Comparison of ENCODE assay signal across 8 cellular contexts in genomic region chr17:59846391-59847165, GRCh38. TPM values are rescaled to one million over a fixed set of nuclear protein-coding genes. Genes with fewer than 3 reads are reported as not detected.
DNase-seq lines count a peak whose midpoint lies in the region; ATAC-seq and TF ChIP-seq lines count a peak whose summit lies in the region.

No MANE protein-coding gene starts in this region.

- BruUV-seq in mammary epithelial cell (replicated peaks; lab: Mats Ljungman, UMichigan): no TSS peak

- POLR2A ChIA-PET in activated CD4-positive, alpha-beta T cell treated with anti-CD3 and anti-CD28 coated beads, Interleukin-2, amount 10 ng/mL, durations not matched to agents 7 days and 5 days (lab: Charles Lee): interaction anchor here (0.5 to 0.8 kb wide), 5 partner anchors 9 to 159 kb away, joined by 3 to 7 read pairs (median 3); no protein-coding TSS in a partner anchor

- H2AFZ ChIP-seq in mammary epithelial cell (ENCODE audit: low read depth, low read length): peak overlapping the region; percentile 9

- ATAC-seq in HG02642 (IDR thresholded peaks at IDR 0.05; ENCODE audit: poor library complexity, unreplicated experiment): peak; percentile 41
- peak; percentile 9 to 56 (median 32) for ATAC-seq in right lobe of liver

- H3K9me3 ChIP-seq in mammary epithelial cell (replicated peaks; ENCODE audit: insufficient read depth, low read length) (no peaks in the 10 kb centered on the region), right lobe of liver (no peaks in the 10 kb centered on the region), transverse colon (no peaks in the 10 kb centered on the region)

- TF ChIP-seq CTCF in mammary epithelial cell (conservative IDR thresholded peaks at IDR 0.05 in 1 of 2, IDR thresholded peaks at IDR 0.05 in 1 of 2; ENCODE audit: extremely low read depth in 1 of 2, insufficient read depth in 1 of 2, low read depth in 1 of 2, low read length in 2 of 2) (no peak), right lobe of liver (IDR thresholded peaks at IDR 0.05) (no peak), transverse colon (IDR thresholded peaks at IDR 0.05) (peak in 1 of 5 experiments; percentile 14)

- H3K27me3 ChIP-seq in mammary epithelial cell (ENCODE audit: insufficient read depth, low read length): no peaks in the 10 kb centered on the region
- no peaks in the 10 kb centered on the region for H3K27me3 ChIP-seq in right lobe of liver
- no peaks in the 10 kb centered on the region for H3K27me3 ChIP-seq in transverse colon

- 6% methylated on average over 4 of the region's 7 CpGs for WGBS in mammary epithelial cell (ENCODE audit: low coverage, missing lambda C conversion rate)
- 14% methylated on average over 7 of the region's 7 CpGs for WGBS in right lobe of liver (ENCODE audit: insufficient coverage, low coverage, low lambda C conversion rate, missing lambda C conversion rate)
- 7 to 24% methylated on average over 4 to 7 of the region's 7 CpGs for WGBS in transverse colon (ENCODE audit: low coverage in 1 of 2), 2 donors

- peak overlapping the region in 1 of 3 experiments; percentile 11 for H3K4me3 ChIP-seq in mammary epithelial cell (replicated peaks in 1 of 3; ENCODE audit: insufficient read depth in 1 of 3, low read depth in 2 of 3, low read length in 3 of 3)
- peak overlapping the region in 2 of 3 donors; percentile 9 to 20 for H3K4me3 ChIP-seq in right lobe of liver
- peak overlapping the region in 1 of 4 donors; percentile 10 for H3K4me3 ChIP-seq in transverse colon

- TF ChIP-seq EP300 in transverse colon (IDR thresholded peaks at IDR 0.05; ENCODE audit: low read depth): no peak

- dilution Hi-C loops in mammary epithelial cell (cut with HindIII; ENCODE audit: low sequenced_read_pairs): no loop called here

- H4K20me1 ChIP-seq in mammary epithelial cell (ENCODE audit: insufficient read depth, low read length): no peaks in the 10 kb centered on the region

- peaks cover 27% of the 10 kb centered on the region for H3K36me3 Mint-ChIP-seq in activated CD4-positive, alpha-beta T cell treated with anti-CD3 and anti-CD28 coated beads, Interleukin-2, amount 10 ng/mL, durations not matched to agents 7 days and 5 days (ENCODE audit: low read depth)

- DNase-seq in activated CD4-positive, alpha-beta T cell treated with anti-CD3 and anti-CD28 coated beads, Interleukin-2, amount 10 ng/mL, durations not matched to agents 7 days and 5 days: peak; percentile 31
- DNase-seq in activated CD4-positive, alpha-beta T cell treated with anti-CD3 and anti-CD28 coated beads, Interleukin-2, amount 50 U/mL, for 48 hours: no peak
- DNase-seq in NCI-H748 treated with DMSO at 0.1 percent for 48 hours (lab: John Stamatoyannopoulos, UW) (peak; percentile 68), mammary epithelial cell (peak; percentile 95), right lobe of liver (no peak), transverse colon (peak; percentile 51), GM19240 (ENCODE audit: insufficient read length, low spot score) (no peak)

- CTCF ChIA-PET in activated CD4-positive, alpha-beta T cell treated with anti-CD3 and anti-CD28 coated beads, Interleukin-2, amount 10 ng/mL, durations not matched to agents 7 days and 5 days (lab: Charles Lee): interaction anchor here (0.6 to 1.6 kb wide), 6 partner anchors 8 to 430 kb away, joined by 3 to 6 read pairs (median 4); no protein-coding TSS in a partner anchor
- CTCF ChIA-PET in mammary epithelial cell (lab: Charles Lee; ENCODE audit: low non-redundant PET): no interaction called here

- H3K27ac ChIP-seq in mammary epithelial cell (ENCODE audit: insufficient read depth, low read depth, low read length) (peak overlapping the region; percentile 100), right lobe of liver (peak overlapping the region; percentile 84 to 96 (median 94)), transverse colon (peak overlapping the region; percentile 91 to 99 (median 95))

- H3K36me3 ChIP-seq in mammary epithelial cell (ENCODE audit: insufficient read depth, low read length) (no peaks in the 10 kb centered on the region), right lobe of liver (no peaks in the 10 kb centered on the region), transverse colon (no peaks in the 10 kb centered on the region)

- intact Hi-C loops in mammary epithelial cell (cut with micrococcal nuclease) (no loop called here), right lobe of liver (cut with DNase I) (no loop called here), transverse colon (cut with DNase I; ENCODE audit: low total_unique reads) (no loop called here)

- H3K27me3 Mint-ChIP-seq in activated CD4-positive, alpha-beta T cell treated with anti-CD3 and anti-CD28 coated beads, Interleukin-2, amount 10 ng/mL, durations not matched to agents 7 days and 5 days: no peaks in the 10 kb centered on the region

- peak overlapping the region; percentile 85 for H3K27ac Mint-ChIP-seq in activated CD4-positive, alpha-beta T cell treated with anti-CD3 and anti-CD28 coated beads, Interleukin-2, amount 10 ng/mL, durations not matched to agents 7 days and 5 days

- peaks cover 36% of the 10 kb centered on the region for H3K4me1 ChIP-seq in mammary epithelial cell (ENCODE audit: insufficient read depth, low read length)
- H3K4me1 ChIP-seq in right lobe of liver: peaks cover 0 to 64% (median 25%) of the 10 kb centered on the region in 4 donors
- peaks cover 35 to 96% (median 84%) of the 10 kb centered on the region in 4 donors for H3K4me1 ChIP-seq in transverse colon

- H3K4me2 ChIP-seq in mammary epithelial cell (ENCODE audit: insufficient read depth, low read depth, low read length): peak overlapping the region; percentile 66

- H3K4me3 Mint-ChIP-seq in activated CD4-positive, alpha-beta T cell treated with anti-CD3 and anti-CD28 coated beads, Interleukin-2, amount 10 ng/mL, durations not matched to agents 7 days and 5 days: no peak overlapping the region

- H3K9ac ChIP-seq in mammary epithelial cell (ENCODE audit: insufficient read depth, low read length): peak overlapping the region; percentile 81

- H3K9me3 Mint-ChIP-seq in activated CD4-positive, alpha-beta T cell treated with anti-CD3 and anti-CD28 coated beads, Interleukin-2, amount 10 ng/mL, durations not matched to agents 7 days and 5 days: no peaks in the 10 kb centered on the region

- H3K4me1 Mint-ChIP-seq in activated CD4-positive, alpha-beta T cell treated with anti-CD3 and anti-CD28 coated beads, Interleukin-2, amount 10 ng/mL, durations not matched to agents 7 days and 5 days: peaks cover 72% of the 10 kb centered on the region

- in situ Hi-C loops in mammary epithelial cell (cut with MboI; ENCODE audit: low sequenced_read_pairs in 2 of 2) (loop anchor here in 1 of 2 donors (5.0 kb wide), 1 partner anchor 94 kb away; no protein-coding TSS in a partner anchor), transverse colon (cut with MboI; ENCODE audit: low pct_ligation_motif_present in 1 of 4, low pct_unique_long_range_greater_than_20kb in 1 of 4, low sequenced_read_pairs in 3 of 4) (no loop called here)

- H3K79me2 ChIP-seq in mammary epithelial cell (ENCODE audit: insufficient read depth, low read length): peaks cover 3% of the 10 kb centered on the region

- TF ChIP-seq POLR2A in right lobe of liver (IDR thresholded peaks at IDR 0.05) (no peak), transverse colon (IDR thresholded peaks at IDR 0.05) (peak; percentile 13)

RNA-seq across cellular contexts. Expression of gene TUBD1, which starts 46.2 kb away (rescaled TPM):
- 10 to 100 TPM; 12.3 to 13.8 TPM for total RNA-seq in activated CD4-positive, alpha-beta T cell treated with anti-CD3 and anti-CD28 coated beads, Interleukin-2, amount 10 ng/mL, durations not matched to agents 7 days and 5 days
- 1 to 10 TPM; 4.1 to 5.8 TPM for total RNA-seq in mammary epithelial cell
- 4.1 TPM for polyA plus RNA-seq in mammary epithelial cell
- polyA minus RNA-seq in mammary epithelial cell: not detected
- total RNA-seq in right lobe of liver: 1 to 10 TPM; 2.9 to 5.5 (median 4.4) TPM
- 10 to 100 TPM in 1 of 4 donors, 1 to 10 TPM in 2, under 1 TPM in 1; 0.80 to 13.3 (median 4.1) TPM for total RNA-seq in transverse colon

RNA-seq across cellular contexts. Expression of gene RPS6KB1, which starts 46.3 kb away (rescaled TPM):
- 10 to 100 TPM; 46.7 to 50.3 TPM for total RNA-seq in activated CD4-positive, alpha-beta T cell treated with anti-CD3 and anti-CD28 coated beads, Interleukin-2, amount 10 ng/mL, durations not matched to agents 7 days and 5 days
- total RNA-seq in mammary epithelial cell: 10 to 100 TPM; 16.8 to 28.5 TPM
- polyA plus RNA-seq in mammary epithelial cell: 8.2 TPM
- 12.8 TPM for polyA minus RNA-seq in mammary epithelial cell
- 10 to 100 TPM; 11.3 to 20.3 (median 14.8) TPM for total RNA-seq in right lobe of liver
- total RNA-seq in transverse colon: 10 to 100 TPM; 18.3 to 51.3 (median 28.1) TPM

Comparison
In these comparisons a context has a peak if more than half of its experiments do, and no peak if none do; other contexts are left out.
1. DNase-seq: peak in activated CD4-positive, alpha-beta T cell treated with anti-CD3 and anti-CD28 coated beads, Interleukin-2, amount 10 ng/mL, durations not matched to agents 7 days and 5 days (single experiment), NCI-H748 treated with DMSO at 0.1 percent for 48 hours (single experiment), mammary epithelial cell (single experiment) and transverse colon (single experiment); none in activated CD4-positive, alpha-beta T cell treated with anti-CD3 and anti-CD28 coated beads, Interleukin-2, amount 50 U/mL, for 48 hours (0 of 2), right lobe of liver (0 of 3) and GM19240 (single experiment).
2. Peak in every context shown above with its lines, with median percentiles within 50 percentile points of each other: H3K27ac ChIP-seq.